25 cellular contexts compared by ENCODE assay signal in the genomic region with DNA sequence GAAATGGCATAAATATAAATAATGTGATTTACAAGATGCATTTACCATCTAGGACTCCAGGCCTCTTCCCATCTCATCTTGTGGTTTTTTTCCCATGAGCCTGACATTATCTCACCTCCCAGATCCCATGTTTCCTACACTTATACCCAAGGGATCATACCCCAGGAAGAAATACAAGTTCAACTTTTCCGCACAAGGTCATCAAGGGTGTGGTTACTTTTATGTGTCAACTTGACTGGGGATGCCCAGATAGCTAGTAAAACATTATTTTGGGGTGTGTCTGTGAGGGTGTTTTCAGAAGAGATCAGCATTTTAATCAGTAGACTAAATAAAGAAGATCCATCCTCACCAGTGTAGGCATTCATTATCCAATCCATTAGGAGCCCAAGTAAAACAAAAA.
A peak's percentile ranks its signal among the peaks of the same experiment; 100 is the strongest.
DNase-seq lines count a peak whose midpoint lies in the region; ATAC-seq, FAIRE-seq and TF ChIP-seq lines count a peak whose summit lies in the region.
"Had no signal": no experiment of that assay in that cellular context is flagged by ENCODE, and none has a peak within 500 bp of the region (broad histone marks: within the 10 kb centered on the region; RNA-seq: fewer than 3 reads in every experiment).

No MANE protein-coding gene starts in this region.

- ATAC-seq in mucosa of descending colon, result peak; percentile 54

- H3K36me3 ChIP-seq in Peyer's patch (no peaks in the 10 kb centered on the region), keratinocyte (ENCODE audit: control insufficient read depth in 2 of 2, extremely low read depth in 1 of 2, insufficient read depth in 2 of 2, low read length in 2 of 2) (no peaks in the 10 kb centered on the region), mucosa of descending colon (ENCODE audit: low read depth) (no peaks in the 10 kb centered on the region)
- H3K36me3 ChIP-seq: BE2C, BLaER1 had no signal

- no peaks in the 10 kb centered on the region for H4K20me1 ChIP-seq in keratinocyte (ENCODE audit: control insufficient read depth, extremely low read depth, insufficient read depth, low read length)
- H4K20me1 ChIP-seq: BLaER1 had no signal

- no peak overlapping the region for H3K9ac ChIP-seq in keratinocyte (ENCODE audit: control insufficient read depth, extremely low read depth, insufficient read depth, low read length)
- H3K9ac ChIP-seq: BLaER1 had no signal

- H3K27ac Mint-ChIP-seq in type B pancreatic cell, result no peak overlapping the region
- H3K27ac Mint-ChIP-seq: CD14-positive monocyte; CD4-positive, alpha-beta memory T cell; CD4-positive, CD25-positive, alpha-beta regulatory T cell; CD8-positive, alpha-beta memory T cell had no signal

- peak; percentile 55 for FAIRE-seq in keratinocyte (lab: Jason Lieb, UNC)
- FAIRE-seq: A204.1, D721Med, G401.6, GM12891, GM19239 had no signal

- no peaks in the 10 kb centered on the region for H3K27me3 Mint-ChIP-seq in type B pancreatic cell

- H3K27ac ChIP-seq in Peyer's patch (peak overlapping the region in 3 of 4 donors; percentile 15 to 48 (median 48)), keratinocyte (ENCODE audit: control insufficient read depth, insufficient read depth, low read length) (no peak overlapping the region)
- H3K27ac ChIP-seq: BLaER1 had no signal

- no peaks in the 10 kb centered on the region for H3K9me3 Mint-ChIP-seq in type B pancreatic cell
- H3K9me3 Mint-ChIP-seq: CD14-positive monocyte; CD8-positive, alpha-beta memory T cell had no signal

- no peak for DNase-seq in Peyer's patch
- DNase-seq in keratinocyte (ENCODE audit: low read depth, low spot score), result no peak
- no peak for DNase-seq in mucosa of descending colon
- no peak for DNase-seq in type B pancreatic cell (ENCODE audit: extremely low spot score, unreplicated experiment)
- DNase-seq in NCI-H226, result no peak
- DNase-seq in NCI-H345 treated with DMSO at 0.1 percent for 48 hours (lab: John Stamatoyannopoulos, UW; ENCODE audit: unreplicated experiment), result no peak
- no peak for DNase-seq in activated CD4-positive, alpha-beta T cell treated with anti-CD3 and anti-CD28 coated beads, Interleukin-2, amount 50 U/mL, for 48 hours
- DNase-seq: 8988T; ACHN; BE2C; C1 segment of cervical spinal cord; Calu3; CD4-positive, alpha-beta memory T cell; CD4-positive, CD25-positive, alpha-beta regulatory T cell; CD8-positive, alpha-beta memory T cell; COR-L47; DMS79 treated with DMSO at 0.1 percent for 48 hours; GF-D8 had no signal

- H3K4me1 Mint-ChIP-seq in type B pancreatic cell (ENCODE audit: unreplicated experiment), result peaks cover 3% of the 10 kb centered on the region
- H3K4me1 Mint-ChIP-seq: CD4-positive, alpha-beta memory T cell; CD4-positive, CD25-positive, alpha-beta regulatory T cell; CD8-positive, alpha-beta memory T cell had no signal

- H3K9me1 ChIP-seq in keratinocyte (ENCODE audit: control insufficient read depth, extremely low read depth, insufficient read depth, low read length), result no peaks in the 10 kb centered on the region

- H3K4me3 ChIP-seq in Peyer's patch (no peak overlapping the region), keratinocyte (ENCODE audit: control insufficient read depth in 2 of 3, extremely low read depth in 1 of 3, insufficient read depth in 2 of 3, low read depth in 1 of 3, low read length in 3 of 3) (no peak overlapping the region), mucosa of descending colon (no peak overlapping the region)
- H3K4me3 ChIP-seq: BLaER1 had no signal

- TF ChIP-seq CTCF in Peyer's patch (IDR thresholded peaks at IDR 0.05), result no peak
- no peak for TF ChIP-seq CTCF in keratinocyte (optimal IDR thresholded peaks at IDR 0.05 in 1 of 3, IDR thresholded peaks at IDR 0.05 in 1 of 3, conservative IDR thresholded peaks at IDR 0.05 in 1 of 3; ENCODE audit: extremely low read depth in 1 of 3, insufficient read depth in 2 of 3, low read length in 3 of 3)
- TF ChIP-seq CTCF in mucosa of descending colon (IDR thresholded peaks at IDR 0.05), result no peak
- TF ChIP-seq CTCF in type B pancreatic cell (conservative IDR thresholded peaks at IDR 0.05), result no peak

- H3K4me1 ChIP-seq in Peyer's patch (peaks cover 0 to 17% (median 0%) of the 10 kb centered on the region in 4 donors), keratinocyte (ENCODE audit: control insufficient read depth, extremely low read depth, insufficient read depth, low read length) (peaks cover 6% of the 10 kb centered on the region), mucosa of descending colon (ENCODE audit: low read depth) (peaks cover 7% of the 10 kb centered on the region)
- H3K4me1 ChIP-seq: BE2C had no signal

- no peaks in the 10 kb centered on the region for H3K79me2 ChIP-seq in keratinocyte (ENCODE audit: control insufficient read depth, insufficient read depth, low read length)

- H3K27me3 ChIP-seq in Peyer's patch (no peaks in the 10 kb centered on the region), keratinocyte (ENCODE audit: control insufficient read depth, extremely low read depth, insufficient read depth, low read length) (no peaks in the 10 kb centered on the region)
- H3K27me3 ChIP-seq: BE2C, BLaER1 had no signal

- no peak overlapping the region for H3K4me3 Mint-ChIP-seq in type B pancreatic cell
- H3K4me3 Mint-ChIP-seq: CD14-positive monocyte; CD4-positive, alpha-beta memory T cell; CD8-positive, alpha-beta memory T cell had no signal

- H3K36me3 Mint-ChIP-seq in type B pancreatic cell, result no peaks in the 10 kb centered on the region
- H3K36me3 Mint-ChIP-seq: CD14-positive monocyte; CD4-positive, alpha-beta memory T cell; CD4-positive, CD25-positive, alpha-beta regulatory T cell had no signal

- H3K4me2 ChIP-seq in keratinocyte (ENCODE audit: control insufficient read depth, extremely low read depth, insufficient read depth, low read depth, low read length), result no peak overlapping the region
- H3K4me2 ChIP-seq: BLaER1 had no signal

- TF ChIP-seq POLR2A in Peyer's patch (IDR thresholded peaks at IDR 0.05), result no peak

- dilution Hi-C loops in keratinocyte (cut with MboI; ENCODE audit: extremely low pct_ligation_motif_present, low sequenced_read_pairs), result no loop called here

- H2AFZ ChIP-seq in keratinocyte (ENCODE audit: control insufficient read depth, low read length), result no peak overlapping the region

- intact Hi-C loops in mucosa of descending colon (cut with DNase I, micrococcal nuclease), result no loop called here

- H3K9me3 ChIP-seq in Peyer's patch (no peaks in the 10 kb centered on the region), keratinocyte (ENCODE audit: control insufficient read depth, low read depth, low read length) (no peaks in the 10 kb centered on the region), mucosa of descending colon (no peaks in the 10 kb centered on the region)
- H3K9me3 ChIP-seq: BE2C, BLaER1 had no signal
